15 cellular contexts compared by ENCODE assay signal in the genomic region with DNA sequence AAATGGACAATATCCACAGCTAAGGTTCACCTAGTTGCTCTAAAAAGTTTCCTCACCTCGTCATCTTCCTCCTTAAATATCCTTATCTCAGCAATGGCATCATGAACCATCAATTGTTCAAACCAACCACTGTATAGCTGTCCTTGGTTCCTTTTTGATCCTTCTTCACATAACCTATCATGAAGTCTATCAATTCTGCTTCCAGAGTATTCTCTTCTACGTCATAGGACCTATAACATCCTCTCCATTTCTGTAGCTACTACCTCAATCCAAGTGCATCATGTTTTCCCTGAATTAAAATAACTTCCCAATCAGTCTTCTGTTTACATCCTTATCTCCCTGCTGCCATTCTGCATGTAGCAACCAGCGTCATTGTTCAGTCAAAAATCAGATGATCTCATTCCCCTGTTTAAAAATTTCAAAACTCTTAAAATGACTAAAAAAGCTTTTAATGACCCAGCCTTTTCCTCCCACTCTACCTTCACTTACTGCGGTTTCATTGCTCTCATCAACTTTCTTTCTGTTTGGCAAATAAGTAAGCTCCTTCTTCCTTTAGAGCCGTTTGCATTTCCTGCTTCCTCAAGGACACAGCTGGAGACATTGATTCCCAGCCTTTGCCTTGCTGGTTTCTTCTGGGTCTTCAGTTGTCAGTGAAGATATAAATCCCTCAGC.
DNase-seq lines count a peak whose midpoint lies in the region; ATAC-seq and TF ChIP-seq lines count a peak whose summit lies in the region.
"Had no signal": no experiment of that assay in that cellular context is flagged by ENCODE, and none has a peak within 500 bp of the region (broad histone marks: within the 10 kb centered on the region; RNA-seq: fewer than 3 reads in every experiment).

No MANE protein-coding gene starts in this region.

- H3K4me3 Mint-ChIP-seq in CD8-positive, alpha-beta memory T cell = no peak overlapping the region
- H3K4me3 Mint-ChIP-seq: stimulated activated effector memory CD8-positive, alpha-beta T cell treated with anti-CD3 and anti-CD28 coated beads, Interleukin-12 subunit alpha, Interleukin-12 subunit beta, amount 100 ng/mL, for 72 hours had no signal

- 54% methylated on average over 5 of the region's 5 CpGs for WGBS in prostate gland

- H3K27ac ChIP-seq in KMS-11 (peak overlapping the region; percentile 93), prostate gland (no peak overlapping the region)
- no peak overlapping the region for H3K27ac ChIP-seq in CD8-positive, alpha-beta memory T cell (ENCODE audit: low read depth, low read length)
- H3K27ac ChIP-seq: colonic mucosa, esophagus squamous epithelium had no signal

- ATAC-seq in GM18508 (IDR thresholded peaks at IDR 0.05; ENCODE audit: insufficient read depth, unreplicated experiment) (peak; percentile 37), HG02678 (IDR thresholded peaks at IDR 0.05; ENCODE audit: unreplicated experiment) (peak; percentile 36), GM18498 (IDR thresholded peaks at IDR 0.05; ENCODE audit: unreplicated experiment) (no peak)
- ATAC-seq: HCT116; stimulated activated effector memory CD8-positive, alpha-beta T cell treated with anti-CD3 and anti-CD28 coated beads, Interleukin-12 subunit alpha, Interleukin-12 subunit beta, amount 100 ng/mL, for 72 hours had no signal

- H3K4me1 Mint-ChIP-seq in CD8-positive, alpha-beta memory T cell = no peaks in the 10 kb centered on the region
- H3K4me1 Mint-ChIP-seq: stimulated activated effector memory CD8-positive, alpha-beta T cell treated with anti-CD3 and anti-CD28 coated beads, Interleukin-12 subunit alpha, Interleukin-12 subunit beta, amount 100 ng/mL, for 72 hours had no signal

- H2AFZ ChIP-seq in KMS-11 (ENCODE audit: low read depth) = peak overlapping the region; percentile 47; the same call in 1 of the 2 replicates

- peaks cover 58% of the 10 kb centered on the region for H3K4me1 ChIP-seq in KMS-11 (ENCODE audit: low read depth, poor library complexity, severe bottlenecking)
- H3K4me1 ChIP-seq in CD8-positive, alpha-beta memory T cell (ENCODE audit: insufficient read depth, low read length) = no peaks in the 10 kb centered on the region
- no peaks in the 10 kb centered on the region for H3K4me1 ChIP-seq in prostate gland (replicated peaks)
- H3K4me1 ChIP-seq: colonic mucosa, esophagus squamous epithelium had no signal

- H3K9me3 ChIP-seq in CD8-positive, alpha-beta memory T cell (ENCODE audit: low read length) = no peaks in the 10 kb centered on the region
- H3K9me3 ChIP-seq in prostate gland = no peaks in the 10 kb centered on the region
- H3K9me3 ChIP-seq: colonic mucosa, esophagus squamous epithelium had no signal

- no peaks in the 10 kb centered on the region for H3K9me3 Mint-ChIP-seq in CD8-positive, alpha-beta memory T cell
- H3K9me3 Mint-ChIP-seq: stimulated activated effector memory CD8-positive, alpha-beta T cell treated with anti-CD3 and anti-CD28 coated beads, Interleukin-12 subunit alpha, Interleukin-12 subunit beta, amount 100 ng/mL, for 72 hours had no signal

- no peak for TF ChIP-seq POLR2A in prostate gland (IDR thresholded peaks at IDR 0.05)

- no peak overlapping the region for H3K4me3 ChIP-seq in KMS-11 (IDR thresholded peaks at IDR 0.05; ENCODE audit: insufficient read depth, low read depth, low read length)
- H3K4me3 ChIP-seq in CD8-positive, alpha-beta memory T cell (ENCODE audit: low read length) = no peak overlapping the region
- no peak overlapping the region for H3K4me3 ChIP-seq in prostate gland
- H3K4me3 ChIP-seq: colonic mucosa, esophagus squamous epithelium had no signal

- intact Hi-C loops in prostate gland (cut with DNase I) = no loop called here

- H3K9ac ChIP-seq in KMS-11 = peak overlapping the region; percentile 34; the same call in 1 of the 2 replicates

- H3K36me3 ChIP-seq in KMS-11 (ENCODE audit: insufficient read depth) (no peaks in the 10 kb centered on the region), prostate gland (no peaks in the 10 kb centered on the region)
- H3K36me3 ChIP-seq in CD8-positive, alpha-beta memory T cell (ENCODE audit: insufficient read depth, low read length) = no peaks in the 10 kb centered on the region
- H3K36me3 ChIP-seq: colonic mucosa, esophagus squamous epithelium had no signal

- CTCF ChIA-PET in CD8-positive, alpha-beta memory T cell (lab: Charles Lee) = no interaction called here

- no peak for TF ChIP-seq CTCF in KMS-11 (conservative IDR thresholded peaks at IDR 0.05; ENCODE audit: low read depth, low read length)
- no peak for TF ChIP-seq CTCF in prostate gland (IDR thresholded peaks at IDR 0.05)

- no peaks in the 10 kb centered on the region for H3K36me3 Mint-ChIP-seq in CD8-positive, alpha-beta memory T cell
- H3K36me3 Mint-ChIP-seq: stimulated activated effector memory CD8-positive, alpha-beta T cell treated with anti-CD3 and anti-CD28 coated beads, Interleukin-12 subunit alpha, Interleukin-12 subunit beta, amount 100 ng/mL, for 72 hours had no signal

- peak overlapping the region; percentile 64 for H3K4me2 ChIP-seq in KMS-11

- POLR2A ChIA-PET in CD8-positive, alpha-beta memory T cell (lab: Charles Lee) = no interaction called here

- no peaks in the 10 kb centered on the region for H3K79me2 ChIP-seq in KMS-11 (ENCODE audit: insufficient read depth, low read depth)

- H3K27me3 ChIP-seq in KMS-11 (ENCODE audit: insufficient read depth, low read depth) (no peaks in the 10 kb centered on the region), prostate gland (replicated peaks; ENCODE audit: insufficient read depth) (no peaks in the 10 kb centered on the region)
- no peaks in the 10 kb centered on the region for H3K27me3 ChIP-seq in CD8-positive, alpha-beta memory T cell (ENCODE audit: insufficient read depth, low read length, poor library complexity, severe bottlenecking)
- H3K27me3 ChIP-seq: colonic mucosa had no signal

- DNase-seq in iPS DF 4.7 (ENCODE audit: extremely low read depth, low spot score) (peak; percentile 33), prostate gland (ENCODE audit: low spot score) (no peak), NCI-H526 (lab: John Stamatoyannopoulos, UW) (no peak)
- DNase-seq in CD8-positive, alpha-beta memory T cell = no peak
- DNase-seq: Calu3; colonic mucosa; esophagus squamous epithelium; retina; stimulated activated CD4-positive, alpha-beta T cell treated with anti-CD3 and anti-CD28 coated beads, Interleukin-4, amount 100 ng/mL, for 1 hour had no signal

- H3K27ac Mint-ChIP-seq in CD8-positive, alpha-beta memory T cell = no peak overlapping the region
- H3K27ac Mint-ChIP-seq: stimulated activated effector memory CD8-positive, alpha-beta T cell treated with anti-CD3 and anti-CD28 coated beads, Interleukin-12 subunit alpha, Interleukin-12 subunit beta, amount 100 ng/mL, for 72 hours had no signal

- no peaks in the 10 kb centered on the region for H4K20me1 ChIP-seq in KMS-11 (ENCODE audit: insufficient read depth)

- H3K27me3 Mint-ChIP-seq in CD8-positive, alpha-beta memory T cell = peaks cover 0 to under 1% of the 10 kb centered on the region in 2 donors
